In the genomic region with DNA sequence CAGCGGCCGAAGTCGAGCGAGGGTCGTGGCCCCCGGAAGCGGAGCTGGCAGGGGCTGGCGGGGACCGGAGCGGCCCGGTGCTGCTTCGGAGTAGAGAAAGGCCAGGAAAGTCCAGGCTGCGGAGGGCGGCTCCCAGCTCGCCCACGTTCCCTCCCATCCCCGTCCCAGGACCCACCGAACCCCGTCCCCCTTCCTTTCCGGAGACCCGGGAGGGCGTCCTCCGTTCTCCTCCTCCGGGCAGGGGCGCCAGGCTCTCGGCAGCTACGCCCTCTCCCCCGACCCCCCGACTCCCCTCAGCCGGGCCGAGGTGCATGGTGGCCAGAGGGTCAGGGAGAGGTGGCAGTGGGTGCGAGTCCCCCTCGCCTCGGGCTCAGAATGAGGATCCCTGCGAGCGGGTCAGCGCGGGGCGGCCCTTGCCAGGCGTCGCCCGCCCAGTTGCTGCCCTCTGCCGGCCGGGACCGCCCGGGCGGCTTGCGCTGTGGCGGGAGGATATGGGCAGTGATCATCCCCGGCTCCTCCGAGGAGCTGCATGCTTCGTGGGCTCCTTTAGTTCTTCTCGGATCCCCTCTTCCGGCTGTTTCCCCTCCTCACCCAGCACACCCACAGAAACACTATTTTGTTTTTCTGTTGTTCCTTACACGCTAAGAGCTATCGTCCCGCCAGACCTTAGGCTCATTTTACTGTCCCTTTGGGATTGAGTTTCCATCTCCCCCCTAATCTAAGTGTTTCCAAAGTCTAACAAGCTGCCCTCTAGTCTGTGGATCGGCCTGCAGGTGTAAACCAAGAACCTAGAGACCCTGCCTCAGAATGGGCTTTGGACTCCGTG, we compare ENCODE assay signal across 8 cellular contexts. TPM values are rescaled to one million over a fixed set of nuclear protein-coding genes. Genes with fewer than 3 reads are reported as not detected.
DNase-seq lines count a peak whose midpoint lies in the region; ATAC-seq and TF ChIP-seq lines count a peak whose summit lies in the region.

No MANE protein-coding gene starts in this region.

- H3K27ac Mint-ChIP-seq in brain: no peak overlapping the region

- no peak for TF ChIP-seq EP300 in sigmoid colon (IDR thresholded peaks at IDR 0.05)

- no peaks in the 10 kb centered on the region for H3K36me3 Mint-ChIP-seq in brain

- H3K4me3 Mint-ChIP-seq in brain: peak overlapping the region; percentile 68 to 79 (median 74)

- peaks cover 0 to 12% (median 9%) of the 10 kb centered on the region in 5 experiments for H3K9me3 Mint-ChIP-seq in brain

- peaks cover 5% of the 10 kb centered on the region for H3K4me1 Mint-ChIP-seq in brain

- TF ChIP-seq CTCF in brain (conservative IDR thresholded peaks at IDR 0.05): peak; percentile 88 to 89
- peak; percentile 39 to 89 (median 58) for TF ChIP-seq CTCF in sigmoid colon (IDR thresholded peaks at IDR 0.05)

- H3K4me1 ChIP-seq in sigmoid colon: peaks cover 0 to 16% (median 16%) of the 10 kb centered on the region in 4 donors

- TF ChIP-seq POLR2A in sigmoid colon (IDR thresholded peaks at IDR 0.05): no peak

- intact Hi-C loops in sigmoid colon (cut with DNase I): loop anchor here (2.0 to 10.0 kb wide), 4 partner anchors 97 to 511 kb away; no protein-coding TSS in a partner anchor

- DNase-seq in Ammon's horn (ENCODE audit: low spot score) (peak; percentile 21), H7 (peak; percentile 84), sigmoid colon (peak; percentile 71)

- H3K9me3 ChIP-seq in iPS-18c (ENCODE audit: control insufficient read depth, insufficient read depth, low read length) (no peaks in the 10 kb centered on the region), sigmoid colon (no peaks in the 10 kb centered on the region)

- peak overlapping the region in 2 of 4 donors; percentile 3 to 25 for H3K27ac ChIP-seq in sigmoid colon

- H3K36me3 ChIP-seq in H7 (replicated peaks; ENCODE audit: control insufficient read depth, insufficient read depth, low read length): no peaks in the 10 kb centered on the region
- H3K36me3 ChIP-seq in sigmoid colon: no peaks in the 10 kb centered on the region

- H3K27me3 ChIP-seq in H7 (ENCODE audit: control insufficient read depth, insufficient read depth, low read length) (peaks cover 62% of the 10 kb centered on the region), sigmoid colon (peaks cover 25 to 65% (median 38%) of the 10 kb centered on the region in 3 donors)

- H3K4me3 ChIP-seq in H7 (ENCODE audit: insufficient read depth, low read depth, low read length) (peak overlapping the region; percentile 51), iPS-18c (ENCODE audit: insufficient read depth, low read depth, low read length) (peak overlapping the region; percentile 49), sigmoid colon (peak overlapping the region; percentile 19 to 52 (median 43))

- H3K27me3 Mint-ChIP-seq in brain: peaks cover 88% of the 10 kb centered on the region

- peak; percentile 99 for ATAC-seq in SK-N-SH treated with all-trans-retinoic acid at 6 μM for 48 hours
- no peak for ATAC-seq in HG02642 (IDR thresholded peaks at IDR 0.05; ENCODE audit: poor library complexity, unreplicated experiment)
- no peak for ATAC-seq in GM19328 (IDR thresholded peaks at IDR 0.05; ENCODE audit: unreplicated experiment)

- 6 to 8% methylated on average over 59 of the region's 59 CpGs for WGBS in sigmoid colon, 2 donors

TF ChIP-seq in SK-N-SH treated with all-trans-retinoic acid at 6 μM for 48 hours, 23 proteins besides CTCF, POLR2A, EP300 and RAD21:
- no peak for TF ChIP-seq ZNF70 (CRISPR knock-in tag; IDR thresholded peaks at IDR 0.05)
- TF ChIP-seq ZFP30 (CRISPR knock-in tag; IDR thresholded peaks at IDR 0.05): no peak

RNA-seq across cellular contexts. Expression of gene ALDH1A2, which starts 0.7 kb away (rescaled TPM):
- total RNA-seq in H7 (2014; rRNA removed; shearing (Covaris generic)): 0.10 TPM in 1 of 2 replicates, not detected in the other
- polyA plus RNA-seq in brain (ENCODE audit: insufficient read depth, low read depth, low replicate concordance): 0.58 TPM
- total RNA-seq in sigmoid colon: 10 to 100 TPM in 1 of 4 donors, 1 to 10 TPM in 3; 1.9 to 12.5 (median 7.0) TPM
- 1 to 10 TPM; 1.2 to 4.4 (median 2.1) TPM for polyA plus RNA-seq in sigmoid colon

Comparison
In these comparisons a context has a peak if more than half of its experiments do, and no peak if none do; other contexts are left out.
1. DNase-seq: peak in every context shown above with its lines; median percentile 84 in H7; 71 in sigmoid colon; 21 in Ammon's horn.